ENCODE assay signal across 9 cellular contexts in the genomic region with DNA sequence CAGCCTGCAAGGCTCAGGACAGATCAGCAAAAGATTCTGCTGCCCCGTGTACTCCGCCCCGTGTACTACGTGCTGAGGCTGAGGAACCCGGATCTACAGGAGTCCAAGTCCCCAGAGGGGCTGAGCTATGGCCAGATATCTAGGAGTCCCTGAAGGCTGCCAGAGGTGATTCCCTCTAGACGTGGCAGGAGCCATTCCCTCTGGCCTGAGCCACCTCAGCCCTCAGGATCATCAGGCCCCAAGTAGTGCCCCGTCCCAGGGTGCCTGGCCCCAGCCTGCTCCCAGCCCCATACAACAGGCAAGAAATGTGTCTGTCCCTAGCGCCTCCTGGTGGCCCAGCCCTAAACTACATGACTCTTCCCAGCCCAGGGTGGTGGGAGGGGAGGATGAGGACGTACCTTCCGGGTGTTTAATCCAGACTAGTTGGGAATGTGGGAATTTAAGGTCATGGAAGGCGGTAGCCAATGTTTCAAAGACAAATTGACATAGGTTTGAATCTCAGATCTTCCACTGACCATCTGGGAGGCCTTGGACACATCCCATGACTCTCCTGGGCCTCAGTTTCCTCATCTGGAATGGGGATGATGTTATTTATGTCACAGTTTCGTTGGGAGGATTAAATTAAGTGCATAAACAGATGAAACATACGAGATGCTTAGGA. TPM values are rescaled to one million over a fixed set of nuclear protein-coding genes. Genes with fewer than 3 reads are reported as not detected.
DNase-seq lines count a peak whose midpoint lies in the region; ATAC-seq lines count a peak whose summit lies in the region.
"Had no signal": no experiment of that assay in that cellular context is flagged by ENCODE, and none has a peak within 500 bp of the region (broad histone marks: within the 10 kb centered on the region; RNA-seq: fewer than 3 reads in every experiment).

No MANE protein-coding gene starts in this region.

- no peaks in the 10 kb centered on the region for H3K9me3 Mint-ChIP-seq in memory B cell

- peaks cover 14% of the 10 kb centered on the region for H3K27me3 Mint-ChIP-seq in memory B cell

- peaks cover 8% of the 10 kb centered on the region for H3K4me1 Mint-ChIP-seq in memory B cell

- H3K27ac Mint-ChIP-seq in memory B cell = no peak overlapping the region
- H3K27ac Mint-ChIP-seq: activated naive CD8-positive, alpha-beta T cell had no signal

- ATAC-seq in HG02759 (IDR thresholded peaks at IDR 0.05; ENCODE audit: unreplicated experiment) = peak; percentile 67
- ATAC-seq in memory B cell (ENCODE audit: low read depth) = peak; percentile 75

- H3K36me3 Mint-ChIP-seq in memory B cell = no peaks in the 10 kb centered on the region
- H3K36me3 Mint-ChIP-seq: activated naive CD8-positive, alpha-beta T cell had no signal

- H3K4me3 Mint-ChIP-seq in memory B cell = no peak overlapping the region
- H3K4me3 Mint-ChIP-seq: activated naive CD8-positive, alpha-beta T cell had no signal

- peak; percentile 79 for DNase-seq in DMS114 treated with DMSO at 0.1 percent for 48 hours (lab: John Stamatoyannopoulos, UW; ENCODE audit: unreplicated experiment)
- DNase-seq in NCI-H526 (lab: John Stamatoyannopoulos, UW) = peak; percentile 74 to 86
- peak; percentile 76 to 79 for DNase-seq in activated CD4-positive, alpha-beta T cell treated with anti-CD3 and anti-CD28 coated beads, Interleukin-2, amount 50 U/mL, for 24 hours (ENCODE audit: low read depth in 1 of 2, low spot score in 1 of 2)
- peak; percentile 59 to 76 for DNase-seq in dermis microvascular lymphatic vessel endothelial cell (ENCODE audit: low read depth in 2 of 2)
- DNase-seq in memory B cell (ENCODE audit: low spot score in 2 of 2) = peak; percentile 68 to 79
- DNase-seq in stimulated activated CD8-positive, alpha-beta memory T cell treated with anti-CD3 and anti-CD28 coated beads, Interleukin-12 subunit alpha, Interleukin-12 subunit beta, amount 100 ng/mL, for 4 hours (ENCODE audit: low read depth) = peak; percentile 56
- DNase-seq in cerebellum (ENCODE audit: low spot score) = no peak

RNA-seq across cellular contexts. Expression of a gene that starts 49.4 kb away (rescaled TPM):
- total RNA-seq in dermis microvascular lymphatic vessel endothelial cell (25.5 and 29.6 TPM in 2 replicates), cerebellum (13.9 TPM)
